Comparison of ENCODE assay signal across 9 cellular contexts in the genomic region with DNA sequence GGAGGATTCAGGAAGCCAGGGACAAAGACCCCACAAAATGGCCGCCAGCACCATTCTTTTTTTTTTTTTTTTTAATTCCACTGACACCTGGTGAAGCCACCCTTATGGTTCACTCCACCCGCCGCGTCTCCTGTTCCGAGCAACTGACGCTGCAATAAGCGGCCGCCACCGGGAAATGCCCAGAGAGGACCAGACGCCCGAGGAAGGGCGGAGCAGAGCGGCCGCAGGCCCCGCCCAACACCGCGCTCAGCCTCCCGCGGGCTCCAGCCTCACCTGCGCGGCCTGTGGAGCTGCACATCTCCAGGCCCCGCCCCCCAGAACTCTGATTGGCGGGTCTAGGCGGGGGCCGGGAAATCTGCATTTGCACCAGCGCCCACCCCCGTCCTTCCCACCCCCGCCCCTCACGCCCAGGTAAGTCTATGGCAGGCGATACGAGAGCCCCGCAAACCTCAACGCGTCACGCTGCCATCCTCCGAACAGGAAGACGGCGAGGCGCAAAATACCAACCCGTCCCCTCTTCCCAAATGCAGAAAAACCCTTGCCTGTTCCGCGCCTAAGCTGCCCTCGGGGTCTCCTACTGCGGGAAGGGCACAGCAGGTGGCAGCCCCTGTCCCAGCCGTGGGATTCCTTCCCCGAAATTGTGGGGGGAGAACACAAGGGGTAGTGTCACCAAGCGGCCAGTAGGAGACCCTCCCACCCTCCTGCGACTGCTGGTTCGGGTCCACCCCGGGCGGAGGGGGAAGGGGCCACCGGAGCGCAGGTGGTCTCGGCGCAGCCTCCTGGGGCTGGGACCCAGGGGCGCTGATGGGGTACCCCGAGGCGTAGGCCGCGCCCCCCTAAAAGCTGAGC. TPM values are rescaled to one million over a fixed set of nuclear protein-coding genes. Genes with fewer than 3 reads are reported as not detected.
DNase-seq lines count a peak whose midpoint lies in the region; ATAC-seq and TF ChIP-seq lines count a peak whose summit lies in the region.
"Had no signal": no experiment of that assay in that cellular context is flagged by ENCODE, and none has a peak within 500 bp of the region (broad histone marks: within the 10 kb centered on the region; RNA-seq: fewer than 3 reads in every experiment).

No MANE protein-coding gene starts in this region.

- peak overlapping the region; percentile 62 for H3K4me3 ChIP-seq in HUES64 (ENCODE audit: low read length)
- H3K4me3 ChIP-seq in astrocyte of the cerebellum (ENCODE audit: low read depth, low read length) = peak overlapping the region; percentile 87

- no peaks in the 10 kb centered on the region for H3K9me3 Mint-ChIP-seq in progenitor cell of endocrine pancreas (ENCODE audit: low read depth)

- no peaks in the 10 kb centered on the region for H3K27me3 Mint-ChIP-seq in progenitor cell of endocrine pancreas

- H3K27me3 ChIP-seq in HUES64 (ENCODE audit: insufficient read depth, low read length) = peaks cover 5% of the 10 kb centered on the region

- peak overlapping the region; percentile 98 for H3K27ac Mint-ChIP-seq in progenitor cell of endocrine pancreas

- H3K9ac ChIP-seq in HUES64 (ENCODE audit: low read depth, low read length) = peak overlapping the region; percentile 85

- H3K36me3 ChIP-seq in HUES64 (ENCODE audit: insufficient read depth, low read length) = no peaks in the 10 kb centered on the region

- DNase-seq in Caki2 (ENCODE audit: low read depth) = peak; percentile 98
- DNase-seq in RPMI7951 (ENCODE audit: low read depth) = peak; percentile 56
- DNase-seq in astrocyte of the cerebellum (ENCODE audit: low read depth) = no peak
- peak; percentile 51 to 55 for DNase-seq in hippocampal formation (lab: John Stamatoyannopoulos, UW)
- peak; percentile 87 for DNase-seq in progenitor cell of endocrine pancreas (ENCODE audit: low spot score, unreplicated experiment)
- DNase-seq in AML-193 (lab: John Stamatoyannopoulos, UW) = no peak

- H3K4me3 Mint-ChIP-seq in progenitor cell of endocrine pancreas (ENCODE audit: low read depth) = peak overlapping the region; percentile 89

- ATAC-seq in HG03460 (IDR thresholded peaks at IDR 0.05; ENCODE audit: unreplicated experiment) = no peak

- under 1% methylated on average over 58 of the region's 60 CpGs for WGBS in HUES64

- in situ Hi-C loops in Caki2 (cut with HindIII; ENCODE audit: low pct_unique_long_range_greater_than_20kb, low sequenced_read_pairs) (no loop called here), astrocyte of the cerebellum (cut with HindIII; ENCODE audit: low sequenced_read_pairs) (no loop called here)

- TF ChIP-seq CTCF in astrocyte of the cerebellum (IDR thresholded peaks at IDR 0.05; ENCODE audit: low read depth, low read length, missing control alignments) (peak; percentile 48), progenitor cell of endocrine pancreas (IDR thresholded peaks at IDR 0.05; ENCODE audit: unreplicated experiment) (peak; percentile 62)

- H3K4me1 Mint-ChIP-seq in progenitor cell of endocrine pancreas (ENCODE audit: low read depth) = peaks cover 7% of the 10 kb centered on the region

- H3K4me1 ChIP-seq in HUES64 (ENCODE audit: insufficient read depth, low read length) = no peaks in the 10 kb centered on the region

- no peaks in the 10 kb centered on the region for H3K9me3 ChIP-seq in HUES64 (ENCODE audit: insufficient read depth, low read depth, low read length)

- H3K36me3 Mint-ChIP-seq in progenitor cell of endocrine pancreas (ENCODE audit: insufficient read depth) = peaks cover 3% of the 10 kb centered on the region

- H3K27ac ChIP-seq in HUES64 (ENCODE audit: low read depth, low read length) = peak overlapping the region; percentile 70

RNA-seq across cellular contexts. Expression of a gene that starts 0.9 kb away (rescaled TPM):
- total RNA-seq in Caki2 (2014; rRNA removed; shearing (Covaris generic); ENCODE audit: low replicate concordance) = 31.1 and 37.1 TPM in 2 replicates
- polyA plus RNA-seq in HUES64 (2013, experiment 1 of 2) = 3.9 TPM
- polyA plus RNA-seq in HUES64 (2013, experiment 2 of 2) = 5.2 TPM
- 18.7 and 19.9 TPM in 2 replicates for total RNA-seq in RPMI7951 (2014; rRNA removed; shearing (Covaris generic))
- 81.2 and 88.1 TPM in 2 replicates for total RNA-seq in progenitor cell of endocrine pancreas

RNA-seq across cellular contexts. Expression of a gene that starts 35.1 kb away (rescaled TPM):
- total RNA-seq in Caki2 (2014; rRNA removed; shearing (Covaris generic); ENCODE audit: low replicate concordance) = 2.9 TPM in 1 of 2 replicates, not detected in the other
- polyA plus RNA-seq in HUES64 (2013, experiment 1 of 2) = 79.4 TPM
- polyA plus RNA-seq in HUES64 (2013, experiment 2 of 2) = 78.7 TPM
- 2.3 and 2.5 TPM in 2 replicates for total RNA-seq in RPMI7951 (2014; rRNA removed; shearing (Covaris generic))
- 156 and 178 TPM in 2 replicates for total RNA-seq in progenitor cell of endocrine pancreas
- total RNA-seq: HT1080 had no signal

Comparison
In these comparisons a context has a peak if more than half of its experiments do, and no peak if none do; other contexts are left out.
1. DNase-seq: peak in Caki2 (single experiment), RPMI7951 (single experiment), hippocampal formation (2 of 2) and progenitor cell of endocrine pancreas (single experiment); none in astrocyte of the cerebellum (single experiment) and AML-193 (0 of 2).
2. RNA of a gene that starts 35.1 kb away (total RNA-seq): 156 to 178 TPM in progenitor cell of endocrine pancreas; 2.3 to 2.5 TPM in RPMI7951 and 2.9 TPM in Caki2; every median in the first group is over 10 times any median in the second.